Comparison of ENCODE assay signal across 8 cellular contexts in genomic region chr3:35908366-35909232, GRCh38.
DNase-seq lines count a peak whose midpoint lies in the region; ATAC-seq and TF ChIP-seq lines count a peak whose summit lies in the region.

No MANE protein-coding gene starts in this region.

- no peak overlapping the region for H3K27ac Mint-ChIP-seq in CD4-positive, alpha-beta T cell

- no peak overlapping the region for H3K23ac ChIP-seq in neuronal stem cell (ENCODE audit: low read depth, low read length, poor library complexity)

- H4K8ac ChIP-seq in neuronal stem cell (ENCODE audit: low read depth, low read length), result no peak overlapping the region

- H2BK5ac ChIP-seq in neuronal stem cell (ENCODE audit: low read length), result no peak overlapping the region

- H3K4ac ChIP-seq in neuronal stem cell (ENCODE audit: low read length), result no peak overlapping the region

- H3K9me3 Mint-ChIP-seq in CD4-positive, alpha-beta T cell, result no peaks in the 10 kb centered on the region

- no peak overlapping the region for H2BK12ac ChIP-seq in neuronal stem cell (ENCODE audit: low read length)

- no peaks in the 10 kb centered on the region for H3K36me3 Mint-ChIP-seq in CD4-positive, alpha-beta T cell (ENCODE audit: low read depth)

- no peak overlapping the region for H3K4me3 Mint-ChIP-seq in CD4-positive, alpha-beta T cell

- no peaks in the 10 kb centered on the region for H3K79me1 ChIP-seq in neuronal stem cell (ENCODE audit: low read depth, low read length)

- no CpG with 5 or more reads among the region's 9 CpGs for WGBS in neuronal stem cell (ENCODE audit: extremely low coverage in 2 of 2, insufficient read length in 2 of 2, insufficient replicate concordance in 1 of 2), 2 donors

- H3K4me1 Mint-ChIP-seq in CD4-positive, alpha-beta T cell (ENCODE audit: low read depth), result no peaks in the 10 kb centered on the region

- no peaks in the 10 kb centered on the region for H3K27me3 ChIP-seq in CD4-positive, alpha-beta T cell (ENCODE audit: control insufficient read depth, insufficient read depth, low read length)
- H3K27me3 ChIP-seq in neuronal stem cell (ENCODE audit: control insufficient read depth in 3 of 3, insufficient read depth in 3 of 3, low read depth in 1 of 3, low read length in 3 of 3), result no peaks in the 10 kb centered on the region

- POLR2A ChIA-PET in CD4-positive, alpha-beta T cell (lab: Charles Lee), result no interaction called here

- H3K27ac ChIP-seq in CD4-positive, alpha-beta T cell (ENCODE audit: low read depth, low read length), result no peak overlapping the region
- H3K27ac ChIP-seq in neuronal stem cell (replicated peaks; ENCODE audit: low read length), result no peak overlapping the region

- no peak overlapping the region for H3K18ac ChIP-seq in neuronal stem cell (ENCODE audit: low read length)

- no peak overlapping the region for H3K14ac ChIP-seq in neuronal stem cell (ENCODE audit: low read length)

- no peak overlapping the region for H2AFZ ChIP-seq in neuronal stem cell (ENCODE audit: low read length)

- no peaks in the 10 kb centered on the region for H3K4me1 ChIP-seq in neuronal stem cell (ENCODE audit: control insufficient read depth in 2 of 2, insufficient read depth in 1 of 2, low read depth in 1 of 2, low read length in 2 of 2)

- no peak for ATAC-seq in CD4-positive, alpha-beta T cell (ENCODE audit: poor library complexity)
- ATAC-seq in GM19025 (IDR thresholded peaks at IDR 0.05; ENCODE audit: low read depth, unreplicated experiment) (peak; percentile 69), HG03342 (IDR thresholded peaks at IDR 0.05; ENCODE audit: unreplicated experiment) (peak; percentile 97), HG03045 (IDR thresholded peaks at IDR 0.05; ENCODE audit: unreplicated experiment) (no peak)

- no peak overlapping the region for H4K91ac ChIP-seq in neuronal stem cell (ENCODE audit: low read depth, low read length, poor library complexity)

- TF ChIP-seq CTCF in CD4-positive, alpha-beta T cell (IDR thresholded peaks at IDR 0.05), result peak; percentile 67
- TF ChIP-seq CTCF in fibroblast of the aortic adventitia (IDR thresholded peaks at IDR 0.05; ENCODE audit: insufficient read depth, low read length), result peak; percentile 79

- no peak overlapping the region for H3K9ac ChIP-seq in neuronal stem cell (ENCODE audit: low read depth, low read length, poor library complexity)

- DNase-seq in CD4-positive, alpha-beta T cell, result peak in 8 of 10 experiments; percentile 0 to 25 (median 12)
- DNase-seq in NCI-H526 treated with DMSO at 0.1 percent for 48 hours (lab: John Stamatoyannopoulos, UW), result peak; percentile 47
- DNase-seq in activated CD8-positive, alpha-beta memory T cell treated with anti-CD3 and anti-CD28 coated beads, Interleukin-2, amount 50 U/mL, for 24 hours (ENCODE audit: extremely low read depth), result peak; percentile 7
- peak; percentile 87 for DNase-seq in fibroblast of the aortic adventitia (ENCODE audit: low read depth)
- peak; percentile 67 for DNase-seq in neuronal stem cell (ENCODE audit: low spot score)

- H2AK5ac ChIP-seq in neuronal stem cell (ENCODE audit: low read depth, low read length), result no peak overlapping the region

- no peak overlapping the region for H3K4me3 ChIP-seq in fibroblast of the aortic adventitia (ENCODE audit: low read depth, low read length)
- no peak overlapping the region for H3K4me3 ChIP-seq in neuronal stem cell (ENCODE audit: low read length in 2 of 2)

- H2BK120ac ChIP-seq in neuronal stem cell (ENCODE audit: low read depth, low read length), result no peak overlapping the region

- H3K4me2 ChIP-seq in neuronal stem cell (ENCODE audit: insufficient read depth, low read length, poor library complexity, severe bottlenecking), result no peak overlapping the region

- no peaks in the 10 kb centered on the region for H3K36me3 ChIP-seq in neuronal stem cell (replicated peaks in 1 of 2; ENCODE audit: control insufficient read depth in 2 of 2, insufficient read depth in 2 of 2, low read length in 2 of 2)

- H3K27me3 Mint-ChIP-seq in CD4-positive, alpha-beta T cell, result no peaks in the 10 kb centered on the region

- H2BK15ac ChIP-seq in neuronal stem cell (ENCODE audit: low read length), result no peak overlapping the region

- CTCF ChIA-PET in CD4-positive, alpha-beta T cell (lab: Charles Lee), result no interaction called here

- intact Hi-C loops in CD4-positive, alpha-beta T cell (cut with DNase I, micrococcal nuclease), result no loop called here

- no peaks in the 10 kb centered on the region for H3K9me3 ChIP-seq in CD4-positive, alpha-beta T cell (ENCODE audit: control insufficient read depth, low read length)
- no peaks in the 10 kb centered on the region for H3K9me3 ChIP-seq in neuronal stem cell (replicated peaks in 1 of 2; ENCODE audit: control insufficient read depth in 2 of 2, insufficient read depth in 1 of 2, low read depth in 1 of 2, low read length in 2 of 2)

Comparison
In these comparisons a context has a peak if more than half of its experiments do, and no peak if none do; other contexts are left out.
1. ATAC-seq: peak in GM19025 (single experiment) and HG03342 (single experiment); none in CD4-positive, alpha-beta T cell (single experiment) and HG03045 (single experiment).
2. DNase-seq: peak in every context shown above with its lines; median percentile 87 in fibroblast of the aortic adventitia; 67 in neuronal stem cell; 47 in NCI-H526 treated with DMSO at 0.1 percent for 48 hours; 12 in CD4-positive, alpha-beta T cell; 7 in activated CD8-positive, alpha-beta memory T cell treated with anti-CD3 and anti-CD28 coated beads, Interleukin-2, amount 50 U/mL, for 24 hours.